12 cellular contexts compared by ENCODE assay signal in the genomic region with DNA sequence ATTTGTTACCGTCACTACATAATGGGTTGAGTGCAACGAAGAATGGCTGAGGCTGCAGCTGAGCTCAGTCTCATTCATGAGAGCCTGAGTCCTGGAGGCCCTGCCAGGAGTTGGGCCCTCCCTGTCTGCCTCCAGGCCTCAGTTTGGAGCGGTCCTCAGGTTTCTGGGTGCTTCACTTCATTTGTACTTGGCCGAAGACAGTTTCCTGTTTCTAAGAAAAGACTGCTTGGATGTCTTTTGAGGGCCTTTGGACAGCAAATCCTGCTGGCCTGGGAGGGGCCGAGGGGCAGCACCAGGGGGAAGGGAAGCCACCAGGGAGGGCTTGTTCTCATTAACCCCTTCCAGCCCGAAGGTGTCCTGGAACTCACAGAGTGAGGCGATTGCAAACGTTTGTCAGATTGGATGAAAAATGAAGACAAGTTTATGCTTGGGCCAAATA.
DNase-seq lines count a peak whose midpoint lies in the region; ATAC-seq and TF ChIP-seq lines count a peak whose summit lies in the region.
"Had no signal": no experiment of that assay in that cellular context is flagged by ENCODE, and none has a peak within 500 bp of the region (broad histone marks: within the 10 kb centered on the region; RNA-seq: fewer than 3 reads in every experiment).

No MANE protein-coding gene starts in this region.

- no peaks in the 10 kb centered on the region for H3K9me3 Mint-ChIP-seq in immature natural killer cell

- no peak for TF ChIP-seq POLR2A in body of pancreas (IDR thresholded peaks at IDR 0.05)

- peaks cover 13% of the 10 kb centered on the region for H3K4me1 ChIP-seq in body of pancreas

- no peak overlapping the region for H3K4me3 ChIP-seq in body of pancreas
- H3K4me3 ChIP-seq: SK-N-MC had no signal

- H3K4me1 Mint-ChIP-seq in immature natural killer cell: peaks cover 48 to 51% of the 10 kb centered on the region in 2 donors

- no peak for TF ChIP-seq CTCF in body of pancreas (IDR thresholded peaks at IDR 0.05)

- peaks cover 6 to 13% (median 7%) of the 10 kb centered on the region in 3 donors for H3K27me3 Mint-ChIP-seq in immature natural killer cell (ENCODE audit: low read depth in 3 of 3)

- in situ Hi-C loops in ACHN (cut with HindIII; ENCODE audit: low pct_ligation_motif_present, low pct_unique_long_range_greater_than_20kb, low sequenced_read_pairs): no loop called here

- H3K36me3 Mint-ChIP-seq in immature natural killer cell: no peaks in the 10 kb centered on the region

- H3K4me3 Mint-ChIP-seq in immature natural killer cell: no peak overlapping the region

- intact Hi-C loops in body of pancreas (cut with DNase I) (no loop called here), posterior vena cava (cut with DNase I) (no loop called here)

- 52 to 58% methylated on average over 8 of the region's 8 CpGs for WGBS in body of pancreas, 2 donors

- no peaks in the 10 kb centered on the region for H3K36me3 ChIP-seq in body of pancreas (replicated peaks in 1 of 2; ENCODE audit: insufficient read depth in 1 of 2, low read depth in 2 of 2)
- H3K36me3 ChIP-seq: BE2C had no signal

- peak overlapping the region in 4 of 6 donors; percentile 10 to 98 (median 35) for H3K27ac Mint-ChIP-seq in immature natural killer cell

- DNase-seq in AG20443 (ENCODE audit: low spot score) (peak; percentile 26), body of pancreas (peak in 1 of 4 donors; percentile 23), immature natural killer cell (no peak), posterior vena cava (ENCODE audit: low spot score) (peak; percentile 92), ACHN (no peak), MV-4-11 (lab: John Stamatoyannopoulos, UW) (no peak)
- DNase-seq in stimulated activated CD4-positive, alpha-beta T cell treated with anti-CD3 and anti-CD28 coated beads, Interleukin-4, amount 100 ng/mL, for 24 hours: no peak
- DNase-seq: BE2C; central memory CD4-positive, alpha-beta T cell; NCI-H226 had no signal

- no peaks in the 10 kb centered on the region for H3K27me3 ChIP-seq in body of pancreas
- H3K27me3 ChIP-seq: BE2C had no signal

- ATAC-seq in body of pancreas (peak; percentile 28), GM21717 (IDR thresholded peaks at IDR 0.05; ENCODE audit: unreplicated experiment) (no peak)

- H3K9me3 ChIP-seq in body of pancreas: no peaks in the 10 kb centered on the region
- H3K9me3 ChIP-seq: BE2C had no signal

- peak overlapping the region in 2 of 4 donors; percentile 58 to 62 for H3K27ac ChIP-seq in body of pancreas
- H3K27ac ChIP-seq: SK-N-MC had no signal

Comparison
In these comparisons a context has a peak if more than half of its experiments do, and no peak if none do; other contexts are left out.
1. DNase-seq: peak in AG20443 (single experiment) and posterior vena cava (single experiment); none in immature natural killer cell (0 of 3), ACHN (single experiment), MV-4-11 (single experiment) and stimulated activated CD4-positive, alpha-beta T cell treated with anti-CD3 and anti-CD28 coated beads, Interleukin-4, amount 100 ng/mL, for 24 hours (single experiment).